ENCODE assay signal across 8 cellular contexts in the genomic region with DNA sequence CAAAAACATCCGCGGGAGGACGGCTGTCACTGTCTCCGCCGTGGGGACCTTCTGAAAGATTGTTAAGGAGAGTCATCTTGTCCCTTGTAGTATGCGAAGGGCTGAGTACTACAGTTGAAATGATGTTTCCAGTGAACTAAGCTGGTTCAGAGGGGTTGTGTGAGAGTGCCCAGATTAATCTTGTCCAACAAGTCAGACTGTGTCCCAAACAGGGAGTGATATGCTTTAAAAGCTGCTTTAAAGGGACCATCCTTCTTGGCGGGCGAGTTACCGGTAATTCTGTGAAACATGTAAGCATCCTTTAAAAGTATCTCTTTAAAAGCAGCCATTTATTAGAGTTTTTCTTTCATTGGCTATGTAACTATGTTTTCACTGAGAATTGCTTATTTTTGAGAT. TPM values are rescaled to one million over a fixed set of nuclear protein-coding genes. Genes with fewer than 3 reads are reported as not detected.
A peak's percentile ranks its signal among the peaks of the same experiment; 100 is the strongest.
DNase-seq lines count a peak whose midpoint lies in the region; ATAC-seq lines count a peak whose summit lies in the region.

No MANE protein-coding gene starts in this region.

- peaks cover 45% of the 10 kb centered on the region for H3K36me3 Mint-ChIP-seq in activated T-helper 17 cell treated with anti-CD3 and anti-CD28 coated beads, Interleukin-2, amount 50 U/mL, for 72 hours (ENCODE audit: low read depth)
- H3K36me3 Mint-ChIP-seq in stimulated activated memory B cell treated with anti-CD40 and anti-IgM and Interleukin-4, amounts not matched to agents 10 μg/mL and 1 μg/mL and 100 μg/mL, for 72 hours = peaks cover 11% of the 10 kb centered on the region

- H3K4me1 Mint-ChIP-seq in activated T-helper 17 cell treated with anti-CD3 and anti-CD28 coated beads, Interleukin-2, amount 50 U/mL, for 72 hours = peaks cover 19% of the 10 kb centered on the region
- H3K4me1 Mint-ChIP-seq in stimulated activated memory B cell treated with anti-CD40 and anti-IgM and Interleukin-4, amounts not matched to agents 10 μg/mL and 1 μg/mL and 100 μg/mL, for 72 hours = peaks cover 31% of the 10 kb centered on the region

- DNase-seq in NCI-H1048 (lab: John Stamatoyannopoulos, UW) = no peak
- DNase-seq in middle frontal gyrus (ENCODE audit: extremely low spot score, low spot score) = no peak
- DNase-seq in cerebellar nuclear complex (lab: John Stamatoyannopoulos, UW) = no peak

- H3K9me3 Mint-ChIP-seq in activated T-helper 17 cell treated with anti-CD3 and anti-CD28 coated beads, Interleukin-2, amount 50 U/mL, for 72 hours = no peaks in the 10 kb centered on the region
- H3K9me3 Mint-ChIP-seq in stimulated activated memory B cell treated with anti-CD40 and anti-IgM and Interleukin-4, amounts not matched to agents 10 μg/mL and 1 μg/mL and 100 μg/mL, for 72 hours = no peaks in the 10 kb centered on the region

- peak overlapping the region; percentile 95 for H3K4me3 Mint-ChIP-seq in activated T-helper 17 cell treated with anti-CD3 and anti-CD28 coated beads, Interleukin-2, amount 50 U/mL, for 72 hours
- peak overlapping the region; percentile 96 for H3K4me3 Mint-ChIP-seq in stimulated activated memory B cell treated with anti-CD40 and anti-IgM and Interleukin-4, amounts not matched to agents 10 μg/mL and 1 μg/mL and 100 μg/mL, for 72 hours

- H3K27ac Mint-ChIP-seq in activated T-helper 17 cell treated with anti-CD3 and anti-CD28 coated beads, Interleukin-2, amount 50 U/mL, for 72 hours = peak overlapping the region; percentile 98
- H3K27ac Mint-ChIP-seq in stimulated activated memory B cell treated with anti-CD40 and anti-IgM and Interleukin-4, amounts not matched to agents 10 μg/mL and 1 μg/mL and 100 μg/mL, for 72 hours = peak overlapping the region; percentile 95

- H3K4me3 ChIP-seq in iPS-11a (ENCODE audit: low read depth, low read length) = peak overlapping the region; percentile 96

- ATAC-seq in HG03342 (IDR thresholded peaks at IDR 0.05; ENCODE audit: unreplicated experiment) (peak; percentile 1), HG02870 (IDR thresholded peaks at IDR 0.05; ENCODE audit: unreplicated experiment) (no peak)
- no peak for ATAC-seq in activated T-helper 17 cell treated with anti-CD3 and anti-CD28 coated beads, Interleukin-2, amount 50 U/mL, for 72 hours (replicated peaks)
- ATAC-seq in stimulated activated memory B cell treated with anti-CD40 and anti-IgM and Interleukin-4, amounts not matched to agents 10 μg/mL and 1 μg/mL and 100 μg/mL, for 72 hours = no peak

- H3K27me3 Mint-ChIP-seq in activated T-helper 17 cell treated with anti-CD3 and anti-CD28 coated beads, Interleukin-2, amount 50 U/mL, for 72 hours = no peaks in the 10 kb centered on the region
- H3K27me3 Mint-ChIP-seq in stimulated activated memory B cell treated with anti-CD40 and anti-IgM and Interleukin-4, amounts not matched to agents 10 μg/mL and 1 μg/mL and 100 μg/mL, for 72 hours = no peaks in the 10 kb centered on the region

RNA-seq across cellular contexts. Expression of a gene that starts 1.1 kb away (rescaled TPM):
- 10 to 100 TPM; 30.9 to 33.0 TPM for total RNA-seq in activated T-helper 17 cell treated with anti-CD3 and anti-CD28 coated beads, Interleukin-2, amount 50 U/mL, for 72 hours

RNA-seq across cellular contexts. Expression of a gene that starts 53.9 kb away (rescaled TPM):
- total RNA-seq in activated T-helper 17 cell treated with anti-CD3 and anti-CD28 coated beads, Interleukin-2, amount 50 U/mL, for 72 hours = 1,000 to 10,000 TPM in 1 of 2 donors, 100 to 1,000 TPM in 1; 639 to 1,352 TPM
